ENCODE assay signal across 11 cellular contexts in the genomic region with DNA sequence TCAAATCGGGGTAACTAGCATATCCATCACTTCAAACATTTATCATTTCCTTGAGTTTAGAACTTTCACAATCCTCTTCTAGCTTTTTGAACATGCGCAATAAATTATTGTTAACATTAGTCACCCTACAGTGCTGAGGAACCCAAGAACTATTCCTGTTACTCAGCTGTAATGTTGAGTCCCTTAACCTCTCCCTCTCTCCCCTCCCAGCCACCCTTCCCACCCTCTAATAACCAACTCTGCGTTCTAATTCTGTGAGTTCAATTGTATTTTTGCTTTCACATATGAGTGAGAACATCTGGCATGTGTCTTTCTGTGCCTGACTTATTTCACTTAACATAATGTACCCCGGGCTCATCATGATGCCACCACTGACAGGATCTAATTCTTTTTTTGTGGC.
DNase-seq lines count a peak whose midpoint lies in the region; ATAC-seq and TF ChIP-seq lines count a peak whose summit lies in the region.
"Had no signal": no experiment of that assay in that cellular context is flagged by ENCODE, and none has a peak within 500 bp of the region (broad histone marks: within the 10 kb centered on the region; RNA-seq: fewer than 3 reads in every experiment).

No MANE protein-coding gene starts in this region.

- peak overlapping the region; percentile 3 for H3K4me3 Mint-ChIP-seq in activated CD8-positive, alpha-beta memory T cell treated with anti-CD3 and anti-CD28 coated beads, Interleukin-2, amount 10 ng/mL, durations not matched to agents 7 days and 5 days
- H3K4me3 Mint-ChIP-seq: activated naive CD8-positive, alpha-beta T cell; B cell had no signal

- H3K4me1 Mint-ChIP-seq in activated CD8-positive, alpha-beta memory T cell treated with anti-CD3 and anti-CD28 coated beads, Interleukin-2, amount 10 ng/mL, durations not matched to agents 7 days and 5 days, result peaks cover 50% of the 10 kb centered on the region

- no peak for TF ChIP-seq CTCF in fibroblast of mammary gland (conservative IDR thresholded peaks at IDR 0.05; ENCODE audit: control insufficient read depth, insufficient read depth, low read depth, low read length)

- peak overlapping the region; percentile 41 for H3K27ac Mint-ChIP-seq in activated CD8-positive, alpha-beta memory T cell treated with anti-CD3 and anti-CD28 coated beads, Interleukin-2, amount 10 ng/mL, durations not matched to agents 7 days and 5 days
- H3K27ac Mint-ChIP-seq: activated naive CD8-positive, alpha-beta T cell; B cell had no signal

- no peak for ATAC-seq in activated CD8-positive, alpha-beta memory T cell treated with anti-CD3 and anti-CD28 coated beads, Interleukin-2, amount 10 ng/mL, durations not matched to agents 7 days and 5 days

- peaks cover 2% of the 10 kb centered on the region for H3K9me3 Mint-ChIP-seq in activated CD8-positive, alpha-beta memory T cell treated with anti-CD3 and anti-CD28 coated beads, Interleukin-2, amount 10 ng/mL, durations not matched to agents 7 days and 5 days (ENCODE audit: low read depth)

- no peak overlapping the region for H3K4me3 ChIP-seq in fibroblast of mammary gland (ENCODE audit: control insufficient read depth, low read depth, low read length)

- H3K36me3 Mint-ChIP-seq in activated CD8-positive, alpha-beta memory T cell treated with anti-CD3 and anti-CD28 coated beads, Interleukin-2, amount 10 ng/mL, durations not matched to agents 7 days and 5 days, result peaks cover 21% of the 10 kb centered on the region

- CTCF ChIA-PET in activated CD8-positive, alpha-beta memory T cell treated with anti-CD3 and anti-CD28 coated beads, Interleukin-2, amount 10 ng/mL, durations not matched to agents 7 days and 5 days (lab: Charles Lee), result interaction anchor here (1.7 to 8.8 kb wide), 2 partner anchors 28 to 34 kb away, joined by 6 to 171 read pairs; no protein-coding TSS in a partner anchor

- no peaks in the 10 kb centered on the region for H3K27me3 Mint-ChIP-seq in activated CD8-positive, alpha-beta memory T cell treated with anti-CD3 and anti-CD28 coated beads, Interleukin-2, amount 10 ng/mL, durations not matched to agents 7 days and 5 days
- H3K27me3 Mint-ChIP-seq: activated naive CD8-positive, alpha-beta T cell; B cell had no signal

- no peak for DNase-seq in activated CD8-positive, alpha-beta memory T cell treated with anti-CD3 and anti-CD28 coated beads, Interleukin-2, amount 10 ng/mL, durations not matched to agents 7 days and 5 days
- DNase-seq in activated CD8-positive, alpha-beta memory T cell treated with anti-CD3 and anti-CD28 coated beads, Interleukin-2, amount 50 U/mL, for 4 hours, result no peak
- DNase-seq in RPMI7951 (ENCODE audit: low read depth) (peak; percentile 89), fibroblast of mammary gland (ENCODE audit: low read depth) (peak; percentile 97), stromal cell of bone marrow (ENCODE audit: low read depth) (peak; percentile 80), C1 segment of cervical spinal cord (lab: John Stamatoyannopoulos, UW) (no peak), NCI-H526 (lab: John Stamatoyannopoulos, UW) (no peak)
- DNase-seq in stimulated activated CD4-positive, alpha-beta T cell treated with anti-CD3 and anti-CD28 coated beads, Interleukin-1b, Interleukin-23, amount 100 ng/mL, for 48 hours, result no peak
- DNase-seq: NCI-H345 had no signal

Comparison
In these comparisons a context has a peak if more than half of its experiments do, and no peak if none do; other contexts are left out.
1. DNase-seq: peak in RPMI7951 (single experiment), fibroblast of mammary gland (single experiment) and stromal cell of bone marrow (single experiment); none in activated CD8-positive, alpha-beta memory T cell treated with anti-CD3 and anti-CD28 coated beads, Interleukin-2, amount 10 ng/mL, durations not matched to agents 7 days and 5 days (single experiment), activated CD8-positive, alpha-beta memory T cell treated with anti-CD3 and anti-CD28 coated beads, Interleukin-2, amount 50 U/mL, for 4 hours (single experiment), stimulated activated CD4-positive, alpha-beta T cell treated with anti-CD3 and anti-CD28 coated beads, Interleukin-1b, Interleukin-23, amount 100 ng/mL, for 48 hours (single experiment), C1 segment of cervical spinal cord (0 of 14) and NCI-H526 (0 of 2).